21 cellular contexts compared by ENCODE assay signal in genomic region chr9:65411336-65411735, GRCh38.
"Had no signal": no experiment of that assay in that cellular context is flagged by ENCODE, and none has a peak within 500 bp of the region (broad histone marks: within the 10 kb centered on the region; RNA-seq: fewer than 3 reads in every experiment).

No MANE protein-coding gene starts in this region.

- H3K36me3 ChIP-seq: colonic mucosa, esophagus squamous epithelium, gastrocnemius medialis, heart right ventricle, left ventricle myocardium inferior, lower lobe of right lung had no signal

- DNase-seq: cerebellar nuclear complex; colonic mucosa; cortex of kidney; effector CD8-positive, alpha-beta T cell; effector memory CD8-positive, alpha-beta T cell; endodermal cell; erythroblast; esophagus squamous epithelium; foreskin fibroblast; foreskin melanocyte; gastrocnemius medialis; glutamatergic neuron; head of caudate nucleus; heart right ventricle; hippocampal formation; left cardiac atrium; left ventricle myocardium inferior; lower lobe of right lung; mesenchymal stem cell had no signal

- H3K4me3 ChIP-seq: colonic mucosa, esophagus squamous epithelium, gastrocnemius medialis, heart right ventricle, left ventricle myocardium inferior, lower lobe of right lung, mucosa of descending colon had no signal

- H3K9me3 ChIP-seq: colonic mucosa, esophagus squamous epithelium, gastrocnemius medialis, left ventricle myocardium inferior, lower lobe of right lung had no signal

- H3K27ac ChIP-seq: colonic mucosa, epithelial cell of prostate, esophagus squamous epithelium, gastrocnemius medialis, heart right ventricle, left ventricle myocardium inferior, lower lobe of right lung had no signal

- H3K4me1 ChIP-seq: colonic mucosa, esophagus squamous epithelium, gastrocnemius medialis, heart right ventricle, left ventricle myocardium inferior, lower lobe of right lung had no signal

- H3K27me3 ChIP-seq: colonic mucosa, esophagus squamous epithelium, gastrocnemius medialis had no signal
